8 cellular contexts compared by ENCODE assay signal in the genomic region with DNA sequence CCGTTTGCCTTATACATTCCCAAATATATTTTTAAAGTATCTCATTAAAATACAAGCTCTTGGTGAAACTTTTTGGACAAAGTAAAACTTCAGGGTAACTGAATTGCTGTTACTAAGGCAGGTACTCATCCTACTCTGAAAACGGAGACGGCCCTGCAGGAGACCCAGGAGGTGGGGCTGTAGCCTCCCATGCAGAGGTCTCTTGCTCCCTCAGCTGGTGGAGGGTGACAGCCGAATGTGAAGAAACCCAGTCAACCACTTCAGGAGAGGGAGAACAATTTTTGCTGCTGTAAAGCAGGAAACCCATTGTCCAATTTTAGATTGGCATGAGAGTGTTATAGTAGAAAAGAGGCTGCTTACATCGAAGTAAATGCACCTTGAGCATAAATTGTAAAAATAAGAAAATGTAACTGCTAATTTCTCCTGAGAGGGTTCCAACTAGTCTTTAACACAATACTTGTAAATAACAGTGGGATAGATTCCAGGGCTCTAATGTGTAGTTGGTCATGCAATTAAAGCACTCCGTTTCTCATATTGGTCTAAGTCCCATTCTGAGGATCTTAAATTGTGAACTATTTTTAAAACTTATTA. TPM values are rescaled to one million over a fixed set of nuclear protein-coding genes. Genes with fewer than 3 reads are reported as not detected.
A peak's percentile ranks its signal among the peaks of the same experiment; 100 is the strongest.
DNase-seq lines count a peak whose midpoint lies in the region; ATAC-seq and TF ChIP-seq lines count a peak whose summit lies in the region.
"Not testable (repeated sequence)": the region's sequence is repeated elsewhere in the genome, so short reads cannot be mapped to it uniquely, and the experiment has no call there.

No MANE protein-coding gene starts in this region.

- TF ChIP-seq POLR2A in right lobe of liver (IDR thresholded peaks at IDR 0.05): not testable (repeated sequence)

- H3K4me3 ChIP-seq in colonic mucosa, right lobe of liver: not testable (repeated sequence)

- not testable (repeated sequence) for H3K36me3 Mint-ChIP-seq in activated CD4-positive, alpha-beta T cell treated with anti-CD3 and anti-CD28 coated beads, Interleukin-2, amount 10 ng/mL, durations not matched to agents 7 days and 5 days (ENCODE audit: low read depth)

- H3K27me3 Mint-ChIP-seq in activated CD4-positive, alpha-beta T cell treated with anti-CD3 and anti-CD28 coated beads, Interleukin-2, amount 10 ng/mL, durations not matched to agents 7 days and 5 days: peaks cover 38% of the 10 kb centered on the region

- CTCF ChIA-PET in activated CD4-positive, alpha-beta T cell treated with anti-CD3 and anti-CD28 coated beads, Interleukin-2, amount 10 ng/mL, durations not matched to agents 7 days and 5 days (lab: Charles Lee): not testable (repeated sequence)

- H3K27me3 ChIP-seq in colonic mucosa, right lobe of liver: not testable (repeated sequence)

- not testable (repeated sequence) for H3K9me3 Mint-ChIP-seq in activated CD4-positive, alpha-beta T cell treated with anti-CD3 and anti-CD28 coated beads, Interleukin-2, amount 10 ng/mL, durations not matched to agents 7 days and 5 days

- H3K4me1 ChIP-seq in colonic mucosa, right lobe of liver: not testable (repeated sequence)

- POLR2A ChIA-PET in activated CD4-positive, alpha-beta T cell treated with anti-CD3 and anti-CD28 coated beads, Interleukin-2, amount 10 ng/mL, durations not matched to agents 7 days and 5 days (lab: Charles Lee): not testable (repeated sequence)

- not testable (repeated sequence) for H3K27ac Mint-ChIP-seq in activated CD4-positive, alpha-beta T cell treated with anti-CD3 and anti-CD28 coated beads, Interleukin-2, amount 10 ng/mL, durations not matched to agents 7 days and 5 days

- DNase-seq in DMS 273 (lab: John Stamatoyannopoulos, UW; ENCODE audit: unreplicated experiment) (peak; percentile 81), HT-29 (ENCODE audit: low spot score) (peak; percentile 42), NCI-H748 treated with DMSO at 0.1 percent for 48 hours (lab: John Stamatoyannopoulos, UW) (peak; percentile 59), colonic mucosa (peak; percentile 28), right lobe of liver (peak; percentile 60 to 76 (median 70))
- peak; percentile 59 for DNase-seq in activated CD4-positive, alpha-beta T cell treated with anti-CD3 and anti-CD28 coated beads, Interleukin-2, amount 10 ng/mL, durations not matched to agents 7 days and 5 days
- peak; percentile 2 for DNase-seq in stimulated activated CD8-positive, alpha-beta memory T cell treated with anti-CD3 and anti-CD28 coated beads, Interleukin-15, amount 100 ng/mL, for 1 hour (ENCODE audit: low read depth)

- not testable (repeated sequence) for TF ChIP-seq CTCF in colonic mucosa (IDR thresholded peaks at IDR 0.05)
- TF ChIP-seq CTCF in right lobe of liver (IDR thresholded peaks at IDR 0.05): peak; percentile 42 to 73 (median 50)

- not testable (repeated sequence) for H3K9me3 ChIP-seq in colonic mucosa, right lobe of liver

- not testable (repeated sequence) for H3K36me3 ChIP-seq in colonic mucosa, right lobe of liver

- H3K4me1 Mint-ChIP-seq in activated CD4-positive, alpha-beta T cell treated with anti-CD3 and anti-CD28 coated beads, Interleukin-2, amount 10 ng/mL, durations not matched to agents 7 days and 5 days: peaks cover 11% of the 10 kb centered on the region

- H3K4me3 Mint-ChIP-seq in activated CD4-positive, alpha-beta T cell treated with anti-CD3 and anti-CD28 coated beads, Interleukin-2, amount 10 ng/mL, durations not matched to agents 7 days and 5 days: not testable (repeated sequence)

- 2% methylated on average over 5 of the region's 6 CpGs for WGBS in right lobe of liver (ENCODE audit: insufficient coverage, low coverage, low lambda C conversion rate, missing lambda C conversion rate)

- not testable (repeated sequence) for H3K9ac ChIP-seq in colonic mucosa (ENCODE audit: low read depth in 2 of 2, low read length in 2 of 2)

- peak; percentile 91 for ATAC-seq in GM21423 (IDR thresholded peaks at IDR 0.05; ENCODE audit: unreplicated experiment)
- ATAC-seq in right lobe of liver: peak; percentile 85 to 97 (median 89)

- intact Hi-C loops in colonic mucosa (cut with DNase I); right lobe of liver (cut with DNase I): not testable (repeated sequence)

- not testable (repeated sequence) for H3K27ac ChIP-seq in colonic mucosa, right lobe of liver

RNA-seq across cellular contexts. Expression of gene BDP1, which starts 8.1 kb away (rescaled TPM):
- total RNA-seq in HT-29 (2014; rRNA removed; shearing (Covaris generic)): 15.4 and 19.3 TPM in 2 replicates
- total RNA-seq in activated CD4-positive, alpha-beta T cell treated with anti-CD3 and anti-CD28 coated beads, Interleukin-2, amount 10 ng/mL, durations not matched to agents 7 days and 5 days: 10 to 100 TPM; 32.3 to 34.2 TPM
- total RNA-seq in colonic mucosa (10 to 100 TPM; 18.9 to 21.8 TPM), right lobe of liver (10 to 100 TPM in 5 of 6 experiments, 1 to 10 TPM in 1; 7.3 to 16.6 (median 11.9) TPM)

Comparison
In these comparisons a context has a peak if more than half of its experiments do, and no peak if none do; other contexts are left out.
1. DNase-seq: peak in every context shown above with its lines; median percentile 81 in DMS 273; 70 in right lobe of liver; 59 in NCI-H748 treated with DMSO at 0.1 percent for 48 hours; 59 in activated CD4-positive, alpha-beta T cell treated with anti-CD3 and anti-CD28 coated beads, Interleukin-2, amount 10 ng/mL, durations not matched to agents 7 days and 5 days; 42 in HT-29; 28 in colonic mucosa; 2 in stimulated activated CD8-positive, alpha-beta memory T cell treated with anti-CD3 and anti-CD28 coated beads, Interleukin-15, amount 100 ng/mL, for 1 hour.